17 cellular contexts compared by ENCODE assay signal in genomic region chr11:61045271-61045670, GRCh38. TPM values are rescaled to one million over a fixed set of nuclear protein-coding genes. Genes with fewer than 3 reads are reported as not detected.
"Had no signal": no experiment of that assay in that cellular context is flagged by ENCODE, and none has a peak within 500 bp of the region (broad histone marks: within the 10 kb centered on the region; RNA-seq: fewer than 3 reads in every experiment).

No MANE protein-coding gene starts in this region.

- H3K36me3 Mint-ChIP-seq: immature natural killer cell, naive B cell had no signal

- H3K9me3 Mint-ChIP-seq: activated CD8-positive, alpha-beta T cell treated with anti-CD3 and anti-CD28 coated beads for 36 hours; activated naive CD8-positive, alpha-beta T cell treated with anti-CD3 and anti-CD28 coated beads for 36 hours; immature natural killer cell; naive B cell had no signal

- ATAC-seq: activated CD8-positive, alpha-beta T cell treated with anti-CD3 and anti-CD28 coated beads for 36 hours; left cardiac atrium; lower lobe of right lung; right cardiac atrium had no signal

- H3K4me3 Mint-ChIP-seq: activated CD8-positive, alpha-beta T cell treated with anti-CD3 and anti-CD28 coated beads for 36 hours; activated naive CD8-positive, alpha-beta T cell treated with anti-CD3 and anti-CD28 coated beads for 36 hours; immature natural killer cell; naive B cell had no signal

- DNase-seq: activated CD8-positive, alpha-beta memory T cell treated with anti-CD3 and anti-CD28 coated beads, Interleukin-2, amount 50 U/mL, for 4 hours; activated CD8-positive, alpha-beta T cell treated with anti-CD3 and anti-CD28 coated beads for 36 hours; activated naive CD8-positive, alpha-beta T cell treated with anti-CD3 and anti-CD28 coated beads for 36 hours; dorsolateral prefrontal cortex; esophagus squamous epithelium; foreskin fibroblast; immature natural killer cell; left cardiac atrium; lower lobe of right lung; midbrain; naive B cell; right cardiac atrium; small intestine had no signal

- H3K4me3 ChIP-seq: dorsolateral prefrontal cortex, esophagus squamous epithelium, lower lobe of right lung had no signal

- H3K27ac Mint-ChIP-seq: activated CD8-positive, alpha-beta T cell treated with anti-CD3 and anti-CD28 coated beads for 36 hours; activated naive CD8-positive, alpha-beta T cell treated with anti-CD3 and anti-CD28 coated beads for 36 hours; immature natural killer cell had no signal

- FAIRE-seq: endometrium, small intestine, TTC549 had no signal

- H3K27me3 ChIP-seq: dorsolateral prefrontal cortex, esophagus squamous epithelium had no signal

- H3K27me3 Mint-ChIP-seq: activated CD8-positive, alpha-beta T cell treated with anti-CD3 and anti-CD28 coated beads for 36 hours; activated naive CD8-positive, alpha-beta T cell treated with anti-CD3 and anti-CD28 coated beads for 36 hours; naive B cell had no signal

- H3K27ac ChIP-seq: dorsolateral prefrontal cortex, esophagus squamous epithelium, lower lobe of right lung, neutrophil had no signal

- H3K36me3 ChIP-seq: esophagus squamous epithelium, lower lobe of right lung, neutrophil had no signal

- H3K9me3 ChIP-seq: esophagus squamous epithelium, lower lobe of right lung, neutrophil had no signal

RNA-seq across cellular contexts. Expression of gene CD5, which starts 57.0 kb away (rescaled TPM):
- total RNA-seq: urinary bladder had no signal
